ENCODE assay signal across 8 cellular contexts in genomic region chr3:132210476-132211346, GRCh38.
DNase-seq lines count a peak whose midpoint lies in the region; ATAC-seq, FAIRE-seq and TF ChIP-seq lines count a peak whose summit lies in the region.

No MANE protein-coding gene starts in this region.

- peak; percentile 52 for TF ChIP-seq CTCF in D721Med (IDR thresholded peaks at IDR 0.05; ENCODE audit: insufficient read depth, missing control alignments)

- POLR2A ChIA-PET in HEK293T (lab: Yijun Ruan, JAX), result no interaction called here

- no peak for DNase-seq in D721Med (ENCODE audit: insufficient read length, low spot score)
- DNase-seq in HEK293T (ENCODE audit: extremely low spot score), result peak; percentile 41
- DNase-seq in SK-MEL-5 (ENCODE audit: low read depth, low spot score), result peak; percentile 23
- DNase-seq in iPS-NIHi7 (ENCODE audit: extremely low spot score), result peak; percentile 75
- DNase-seq in NCI-H226, result no peak
- DNase-seq in HuH-7.5 (ENCODE audit: low spot score), result no peak

- in situ Hi-C loops in SK-MEL-5 (cut with HindIII; ENCODE audit: low pct_unique_long_range_greater_than_20kb, low sequenced_read_pairs), result no loop called here

- CTCF ChIA-PET in HEK293T (lab: Yijun Ruan, JAX), result interaction anchor here (0.6 to 1.8 kb wide), 8 partner anchors 8 to 867 kb away, joined by 3 to 9 read pairs (median 4); no protein-coding TSS in a partner anchor

- FAIRE-seq in D721Med (lab: Jason Lieb, UNC), result no peak

- ATAC-seq in GM18502 (IDR thresholded peaks at IDR 0.05; ENCODE audit: poor library complexity, unreplicated experiment) (no peak), GM19397 (IDR thresholded peaks at IDR 0.05; ENCODE audit: unreplicated experiment) (no peak)

TF ChIP-seq in HEK293T, 16 proteins besides CTCF, POLR2A, EP300 and RAD21:
- TF ChIP-seq FOXM1 (IDR thresholded peaks at IDR 0.05; ENCODE audit: borderline replicate concordance) (no peak), L3MBTL2 (conservative IDR thresholded peaks at IDR 0.05) (no peak), ARNT (IDR thresholded peaks at IDR 0.05) (no peak), TARDBP (IDR thresholded peaks at IDR 0.05) (no peak), CTBP1 (IDR thresholded peaks at IDR 0.05; ENCODE audit: borderline replicate concordance) (no peak), SP1 (IDR thresholded peaks at IDR 0.05) (no peak), NFRKB (IDR thresholded peaks at IDR 0.05) (no peak), FOXA1 (IDR thresholded peaks at IDR 0.05) (no peak), ELF4 (IDR thresholded peaks at IDR 0.05) (no peak), BHLHE40 (IDR thresholded peaks at IDR 0.05; ENCODE audit: borderline replicate concordance) (no peak), FOXK2 (IDR thresholded peaks at IDR 0.05) (no peak), PKNOX1 (IDR thresholded peaks at IDR 0.05) (no peak), SUZ12 (IDR thresholded peaks at IDR 0.05) (no peak), HDGF (IDR thresholded peaks at IDR 0.05; ENCODE audit: borderline replicate concordance) (no peak), LEF1 (IDR thresholded peaks at IDR 0.05; ENCODE audit: borderline replicate concordance) (no peak), ZNF384 (IDR thresholded peaks at IDR 0.05) (no peak)
TF ChIP-seq in HEK293T: peak in this region for 0.

Comparison
In these comparisons a context has a peak if more than half of its experiments do, and no peak if none do; other contexts are left out.
1. DNase-seq: peak in HEK293T (single experiment), SK-MEL-5 (single experiment) and iPS-NIHi7 (single experiment); none in D721Med (single experiment), NCI-H226 (single experiment) and HuH-7.5 (single experiment).